ENCODE assay signal across 8 cellular contexts in genomic region chr14:75542585-75543091, GRCh38. TPM values are rescaled to one million over a fixed set of nuclear protein-coding genes. Genes with fewer than 3 reads are reported as not detected.
DNase-seq lines count a peak whose midpoint lies in the region; ATAC-seq and TF ChIP-seq lines count a peak whose summit lies in the region.

No MANE protein-coding gene starts in this region.

- no peaks in the 10 kb centered on the region for H3K36me3 ChIP-seq in skeletal muscle tissue (ENCODE audit: control insufficient read depth in 3 of 3, insufficient read depth in 3 of 3, low read length in 3 of 3)

- H3K27ac ChIP-seq in skeletal muscle tissue (ENCODE audit: low read depth, low read length) = peak overlapping the region; percentile 54

- peak; percentile 48 for DNase-seq in AG08396 (ENCODE audit: low spot score)
- DNase-seq in KG1 (lab: John Stamatoyannopoulos, UW) = peak; percentile 74
- peak; percentile 37 to 69 (median 62) for DNase-seq in activated CD8-positive, alpha-beta memory T cell treated with anti-CD3 and anti-CD28 coated beads for 48 hours (ENCODE audit: low read depth in 2 of 3, low spot score in 2 of 3)
- peak; percentile 43 to 75 for DNase-seq in foreskin fibroblast
- DNase-seq in NCI-H146 (lab: John Stamatoyannopoulos, UW) = no peak
- no peak for DNase-seq in SHP77 treated with DMSO at 0.1 percent for 48 hours (lab: John Stamatoyannopoulos, UW)

- peak; percentile 57 for ATAC-seq in GM19395 (IDR thresholded peaks at IDR 0.05; ENCODE audit: unreplicated experiment)

- peaks cover 0 to 1% (median 0%) of the 10 kb centered on the region in 3 donors for H3K4me1 ChIP-seq in skeletal muscle tissue (ENCODE audit: control insufficient read depth in 3 of 3, insufficient read depth in 3 of 3, low read length in 3 of 3)

- H3K4me3 ChIP-seq in foreskin fibroblast (ENCODE audit: low read depth in 1 of 2, low read length in 2 of 2) (no peak overlapping the region), skeletal muscle tissue (ENCODE audit: low read length in 3 of 3) (no peak overlapping the region)

- H3K9ac ChIP-seq in skeletal muscle tissue (ENCODE audit: low read depth in 1 of 3, low read length in 3 of 3) = no peak overlapping the region

- no peak for TF ChIP-seq CTCF in foreskin fibroblast (IDR thresholded peaks at IDR 0.05; ENCODE audit: low read depth, low read length)

- H3K27me3 ChIP-seq in skeletal muscle tissue (ENCODE audit: control insufficient read depth in 3 of 3, insufficient read depth in 3 of 3, low read length in 3 of 3) = no peaks in the 10 kb centered on the region

- H3K9me3 ChIP-seq in skeletal muscle tissue (ENCODE audit: control insufficient read depth in 3 of 3, low read length in 3 of 3) = no peaks in the 10 kb centered on the region

RNA-seq across cellular contexts. Expression of gene BATF, which starts 20.4 kb away (rescaled TPM):
- total RNA-seq in skeletal muscle tissue = 1.0 TPM

RNA-seq across cellular contexts. Expression of gene FLVCR2, which starts 35.8 kb away (rescaled TPM):
- total RNA-seq in skeletal muscle tissue = 7.3 TPM

Comparison
In these comparisons a context has a peak if more than half of its experiments do, and no peak if none do; other contexts are left out.
1. DNase-seq: peak in AG08396 (single experiment), KG1 (single experiment), activated CD8-positive, alpha-beta memory T cell treated with anti-CD3 and anti-CD28 coated beads for 48 hours (3 of 3) and foreskin fibroblast (2 of 2); none in NCI-H146 (single experiment) and SHP77 treated with DMSO at 0.1 percent for 48 hours (single experiment).